Comparison of ENCODE assay signal across 9 cellular contexts in genomic region chr17:1203967-1204291, GRCh38. TPM values are rescaled to one million over a fixed set of nuclear protein-coding genes. Genes with fewer than 3 reads are reported as not detected.
A peak's percentile ranks its signal among the peaks of the same experiment; 100 is the strongest.
DNase-seq lines count a peak whose midpoint lies in the region; ATAC-seq and TF ChIP-seq lines count a peak whose summit lies in the region.
"Had no signal": no experiment of that assay in that cellular context is flagged by ENCODE, and none has a peak within 500 bp of the region (broad histone marks: within the 10 kb centered on the region; RNA-seq: fewer than 3 reads in every experiment).

No MANE protein-coding gene starts in this region.

- H3K4me1 ChIP-seq in ectodermal cell (ENCODE audit: control insufficient read depth, insufficient read depth, low read length): no peaks in the 10 kb centered on the region
- H3K4me1 ChIP-seq in mononuclear cell (ENCODE audit: insufficient read depth, low read length): peaks cover 90% of the 10 kb centered on the region
- H3K4me1 ChIP-seq in upper lobe of right lung: peaks cover 9% of the 10 kb centered on the region

- ATAC-seq in upper lobe of right lung: no peak
- no peak for ATAC-seq in GM18868 (IDR thresholded peaks at IDR 0.05; ENCODE audit: unreplicated experiment)
- ATAC-seq in omental fat pad (ENCODE audit: low FRiP score): no peak

- peak overlapping the region; percentile 51 for H3K4me3 ChIP-seq in ectodermal cell (ENCODE audit: insufficient read depth, low read depth, low read length)
- peak overlapping the region; percentile 22 for H3K4me3 ChIP-seq in mononuclear cell (ENCODE audit: low read length)
- H3K4me3 ChIP-seq in upper lobe of right lung: peak overlapping the region; percentile 59

- H3K27me3 ChIP-seq in ectodermal cell (ENCODE audit: control insufficient read depth, insufficient read depth, low read length, poor library complexity, severe bottlenecking): peaks cover 7% of the 10 kb centered on the region
- no peaks in the 10 kb centered on the region for H3K27me3 ChIP-seq in mononuclear cell (ENCODE audit: insufficient read depth, low read length)
- H3K27me3 ChIP-seq in upper lobe of right lung: no peaks in the 10 kb centered on the region

- intact Hi-C loops in upper lobe of right lung (cut with DNase I): no loop called here

- TF ChIP-seq CTCF in upper lobe of right lung (IDR thresholded peaks at IDR 0.05) (no peak), omental fat pad (IDR thresholded peaks at IDR 0.05) (no peak)

- no peak overlapping the region for H3K27ac ChIP-seq in ectodermal cell (ENCODE audit: insufficient read depth, low read depth, low read length, poor library complexity, severe bottlenecking)
- H3K27ac ChIP-seq in upper lobe of right lung: peak overlapping the region; percentile 30

- 53 to 57% methylated on average over 19 of the region's 19 CpGs for WGBS in ectodermal cell, 2 experiments

- H3K36me3 ChIP-seq in ectodermal cell (ENCODE audit: control insufficient read depth, insufficient read depth, low read length) (no peaks in the 10 kb centered on the region), upper lobe of right lung (no peaks in the 10 kb centered on the region)

- DNase-seq in activated gamma-delta T cell (lab: John Stamatoyannopoulos, UW): peak; percentile 31
- DNase-seq in activated gamma-delta T cell treated with Interleukin-2 at 50 U/mL for 16 hours: no peak
- DNase-seq in upper lobe of right lung: no peak
- DNase-seq in HuH-7 (ENCODE audit: low spot score): no peak
- DNase-seq in omental fat pad (ENCODE audit: low spot score): no peak
- DNase-seq: AML-193 had no signal

- H3K9me3 ChIP-seq in ectodermal cell (ENCODE audit: control insufficient read depth, low read length) (no peaks in the 10 kb centered on the region), mononuclear cell (ENCODE audit: low read depth, low read length) (no peaks in the 10 kb centered on the region), upper lobe of right lung (no peaks in the 10 kb centered on the region)

RNA-seq across cellular contexts. Expression of gene ABR, which starts 24.1 kb away (rescaled TPM):
- 67.0 TPM for polyA plus RNA-seq in ectodermal cell (2013, experiment 1 of 4)
- 76.2 TPM for polyA plus RNA-seq in ectodermal cell (2013, experiment 2 of 4)
- 44.7 TPM for polyA plus RNA-seq in ectodermal cell (2013, experiment 3 of 4)
- polyA plus RNA-seq in ectodermal cell (2013, experiment 4 of 4): 51.7 TPM
- total RNA-seq in mononuclear cell: 112 TPM
- total RNA-seq in upper lobe of right lung: 185 TPM
- 10 to 100 TPM; 51.1 to 92.1 (median 75.8) TPM for total RNA-seq in omental fat pad
